In genomic region chr4:18882468-18882867, GRCh38 we compare ENCODE assay signal across 13 cellular contexts.
A peak's percentile ranks its signal among the peaks of the same experiment; 100 is the strongest.
DNase-seq lines count a peak whose midpoint lies in the region; ATAC-seq, FAIRE-seq and TF ChIP-seq lines count a peak whose summit lies in the region.
"Had no signal": no experiment of that assay in that cellular context is flagged by ENCODE, and none has a peak within 500 bp of the region (broad histone marks: within the 10 kb centered on the region; RNA-seq: fewer than 3 reads in every experiment).

No MANE protein-coding gene starts in this region.

- H3K9ac ChIP-seq in HCT116 (ENCODE audit: low read length) (0 out of 2 replicates have a peak overlapping the region, but pooled peaks have one; percentile 24), adipocyte (ENCODE audit: low read length) (no peak overlapping the region), keratinocyte (ENCODE audit: control insufficient read depth, extremely low read depth, insufficient read depth, low read length) (no peak overlapping the region)
- H3K9ac ChIP-seq: BLaER1 had no signal

- intact Hi-C loops in A673 (cut with micrococcal nuclease; ENCODE audit: unreplicated experiment), result no loop called here
- intact Hi-C loops in HCT116 (cut with micrococcal nuclease), result no loop called here
- intact Hi-C loops in transverse colon (cut with DNase I; ENCODE audit: low total_unique reads), result no loop called here
- intact Hi-C loops in lower leg skin (cut with DNase I; ENCODE audit: low total_unique reads), result no loop called here

- no peaks in the 10 kb centered on the region for H3K9me1 ChIP-seq in keratinocyte (ENCODE audit: control insufficient read depth, extremely low read depth, insufficient read depth, low read length)

- H3K9me2 ChIP-seq in HCT116 (ENCODE audit: insufficient read depth), result no peaks in the 10 kb centered on the region

- TF ChIP-seq RAD21 in HCT116 (IDR thresholded peaks at IDR 0.05; ENCODE audit: low read depth), result no peak

- H2AFZ ChIP-seq in HCT116 (ENCODE audit: low read depth, low read length, poor library complexity, severe bottlenecking) (peak overlapping the region; percentile 71), keratinocyte (ENCODE audit: control insufficient read depth, low read length) (peak overlapping the region; percentile 86)

- peak; percentile 95 for ATAC-seq in HCT116

- TF ChIP-seq CTCF in A673 (conservative IDR thresholded peaks at IDR 0.05; ENCODE audit: low read depth, low read length) (no peak), HCT116 (IDR thresholded peaks at IDR 0.05 in 2 of 3, conservative IDR thresholded peaks at IDR 0.05 in 1 of 3; ENCODE audit: borderline replicate concordance in 1 of 3, insufficient read depth in 1 of 3, low read depth in 2 of 3, low read length in 2 of 3) (no peak), keratinocyte (optimal IDR thresholded peaks at IDR 0.05 in 1 of 3, IDR thresholded peaks at IDR 0.05 in 1 of 3, conservative IDR thresholded peaks at IDR 0.05 in 1 of 3; ENCODE audit: extremely low read depth in 1 of 3, insufficient read depth in 2 of 3, low read length in 3 of 3) (peak in 1 of 3 experiments; percentile 12), transverse colon (IDR thresholded peaks at IDR 0.05) (no peak), lower leg skin (IDR thresholded peaks at IDR 0.05) (no peak)

- in situ Hi-C loops in transverse colon (cut with MboI; ENCODE audit: low pct_ligation_motif_present in 1 of 4, low pct_unique_long_range_greater_than_20kb in 1 of 4, low sequenced_read_pairs in 3 of 4), result no loop called here

- 68 to 74% methylated on average over 3 of the region's 3 CpGs for WGBS in transverse colon (ENCODE audit: low coverage in 1 of 2), 2 donors
- 53 to 63% methylated on average over 3 of the region's 3 CpGs for WGBS in lower leg skin, 2 donors

- no peak for TF ChIP-seq EP300 in transverse colon (IDR thresholded peaks at IDR 0.05; ENCODE audit: low read depth)

- POLR2A ChIA-PET in A673 (lab: Charles Lee; ENCODE audit: low non-redundant PET) (no interaction called here), HCT116 (lab: Charles Lee) (no interaction called here)

- no peak overlapping the region for H3K4me3 ChIP-seq in A673 (ENCODE audit: low read depth, low read length, poor library complexity, severe bottlenecking)
- peak overlapping the region in 1 of 2 experiments; percentile 23; a peak in 1 of 4 replicates for H3K4me3 ChIP-seq in HCT116 (replicated peaks in 1 of 2; ENCODE audit: low read depth in 1 of 2, low read length in 2 of 2)
- no peak overlapping the region for H3K4me3 ChIP-seq in adipocyte (ENCODE audit: low read length)
- no peak overlapping the region for H3K4me3 ChIP-seq in keratinocyte (ENCODE audit: control insufficient read depth in 2 of 3, extremely low read depth in 1 of 3, insufficient read depth in 2 of 3, low read depth in 1 of 3, low read length in 3 of 3)
- H3K4me3 ChIP-seq in transverse colon, result no peak overlapping the region
- no peak overlapping the region for H3K4me3 ChIP-seq in lower leg skin (ENCODE audit: low read depth, poor library complexity, severe bottlenecking)
- H3K4me3 ChIP-seq: BLaER1 had no signal

- RAD21 ChIA-PET in HCT116 (lab: Charles Lee; ENCODE audit: low non-redundant PET in 1 of 2, low total read pairs in 2 of 2, uncharacterized antibody in 2 of 2, unreplicated experiment in 2 of 2), result no interaction called here

- H3K79me2 ChIP-seq in HCT116 (ENCODE audit: insufficient read depth, low read length) (no peaks in the 10 kb centered on the region), keratinocyte (ENCODE audit: control insufficient read depth, insufficient read depth, low read length) (no peaks in the 10 kb centered on the region)

- TF ChIP-seq POLR2A in HCT116 (IDR thresholded peaks at IDR 0.05; ENCODE audit: borderline replicate concordance, extremely low read depth, insufficient read depth, insufficient read length) (no peak), transverse colon (IDR thresholded peaks at IDR 0.05) (no peak), lower leg skin (IDR thresholded peaks at IDR 0.05) (no peak)

- dilution Hi-C loops in keratinocyte (cut with MboI; ENCODE audit: extremely low pct_ligation_motif_present, low sequenced_read_pairs), result no loop called here

- H3K4me2 ChIP-seq in HCT116 (ENCODE audit: low read length) (peak overlapping the region; percentile 68), keratinocyte (ENCODE audit: control insufficient read depth, extremely low read depth, insufficient read depth, low read depth, low read length) (peak overlapping the region; percentile 46)
- H3K4me2 ChIP-seq: BLaER1 had no signal

- H3K27ac ChIP-seq in A673 (ENCODE audit: low read depth, low read length, poor library complexity, severe bottlenecking), result no peak overlapping the region
- 0 out of 2 replicates have a peak overlapping the region, but pooled peaks have one; percentile 22 for H3K27ac ChIP-seq in HCT116 (ENCODE audit: low read depth, low read length)
- peak overlapping the region; percentile 45 for H3K27ac ChIP-seq in keratinocyte (ENCODE audit: control insufficient read depth, insufficient read depth, low read length)
- no peak overlapping the region for H3K27ac ChIP-seq in transverse colon
- H3K27ac ChIP-seq: BLaER1 had no signal

- H3K27me3 ChIP-seq in A673 (replicated peaks; ENCODE audit: insufficient read depth, low read depth, low read length, poor library complexity), result no peaks in the 10 kb centered on the region
- no peaks in the 10 kb centered on the region for H3K27me3 ChIP-seq in HCT116 (ENCODE audit: insufficient read depth, low read length)
- H3K27me3 ChIP-seq in adipocyte (replicated peaks; ENCODE audit: control insufficient read depth, insufficient read depth, low read length), result no peaks in the 10 kb centered on the region
- H3K27me3 ChIP-seq in keratinocyte (ENCODE audit: control insufficient read depth, extremely low read depth, insufficient read depth, low read length), result no peaks in the 10 kb centered on the region
- H3K27me3 ChIP-seq in transverse colon, result no peaks in the 10 kb centered on the region
- H3K27me3 ChIP-seq: BLaER1 had no signal

- peak; percentile 81 for FAIRE-seq in keratinocyte (lab: Jason Lieb, UNC)
- FAIRE-seq: GM12891 had no signal

- H3K4me1 ChIP-seq in A673 (ENCODE audit: insufficient read depth, low read length, poor library complexity, severe bottlenecking), result no peaks in the 10 kb centered on the region
- H3K4me1 ChIP-seq in HCT116 (ENCODE audit: control insufficient read depth in 1 of 2, insufficient read depth in 2 of 2, low read length in 2 of 2), result peaks cover 5 to 9% of the 10 kb centered on the region in 2 experiments
- no peaks in the 10 kb centered on the region for H3K4me1 ChIP-seq in adipocyte (ENCODE audit: control insufficient read depth, insufficient read depth, low read length)
- H3K4me1 ChIP-seq in keratinocyte (ENCODE audit: control insufficient read depth, extremely low read depth, insufficient read depth, low read length), result peaks cover 4% of the 10 kb centered on the region
- peaks cover 0 to 12% (median 4%) of the 10 kb centered on the region in 4 donors for H3K4me1 ChIP-seq in transverse colon
- H3K4me1 ChIP-seq: BLaER1 had no signal

- H4K20me1 ChIP-seq in HCT116 (ENCODE audit: insufficient read depth) (no peaks in the 10 kb centered on the region), keratinocyte (ENCODE audit: control insufficient read depth, extremely low read depth, insufficient read depth, low read length) (no peaks in the 10 kb centered on the region)
- H4K20me1 ChIP-seq: BLaER1 had no signal

- BruUV-seq in A673 (replicated peaks; lab: Mats Ljungman, UMichigan) (no TSS peak), HCT116 (replicated peaks; lab: Mats Ljungman, UMichigan) (no TSS peak)

- DNase-seq in A673 (ENCODE audit: low spot score), result peak; percentile 6
- DNase-seq in HCT116 (ENCODE audit: low read depth, low spot score), result peak; percentile 29
- DNase-seq in adipocyte (ENCODE audit: low read depth), result peak; percentile 58
- DNase-seq in keratinocyte (ENCODE audit: low read depth, low spot score), result peak; percentile 28
- DNase-seq in activated CD8-positive, alpha-beta memory T cell treated with anti-CD3 and anti-CD28 coated beads, Interleukin-2, amount 50 U/mL, for 48 hours, result no peak
- no peak for DNase-seq in GM19240 (ENCODE audit: insufficient read length, low spot score)
- no peak for DNase-seq in transverse colon
- DNase-seq in lower leg skin (ENCODE audit: low spot score in 2 of 2), result no peak
- DNase-seq: activated CD4-positive, alpha-beta T cell treated with anti-CD3 and anti-CD28 coated beads, Interleukin-2, amount 50 U/mL, for 4 hours; NCI-H1694; stimulated activated CD4-positive, alpha-beta T cell treated with anti-CD3 and anti-CD28 coated beads, Interleukin-15, amount 100 ng/mL, for 24 hours had no signal

- no peaks in the 10 kb centered on the region for H3K36me3 ChIP-seq in A673 (ENCODE audit: insufficient read depth, low read length, poor library complexity, severe bottlenecking)
- H3K36me3 ChIP-seq in HCT116 (ENCODE audit: control insufficient read depth in 1 of 2, insufficient read depth in 2 of 2, low read length in 2 of 2), result no peaks in the 10 kb centered on the region
- no peaks in the 10 kb centered on the region for H3K36me3 ChIP-seq in adipocyte (ENCODE audit: control insufficient read depth, insufficient read depth, low read length, severe bottlenecking)
- H3K36me3 ChIP-seq in keratinocyte (ENCODE audit: control insufficient read depth in 2 of 2, extremely low read depth in 1 of 2, insufficient read depth in 2 of 2, low read length in 2 of 2), result no peaks in the 10 kb centered on the region
- no peaks in the 10 kb centered on the region for H3K36me3 ChIP-seq in transverse colon
- H3K36me3 ChIP-seq: BLaER1 had no signal

- no peaks in the 10 kb centered on the region for H3K9me3 ChIP-seq in A673 (ENCODE audit: low read depth, low read length, poor library complexity, severe bottlenecking)
- H3K9me3 ChIP-seq in HCT116 (ENCODE audit: control insufficient read depth in 1 of 2, insufficient read depth in 1 of 2, low read depth in 1 of 2, low read length in 2 of 2), result no peaks in the 10 kb centered on the region
- no peaks in the 10 kb centered on the region for H3K9me3 ChIP-seq in adipocyte (ENCODE audit: control insufficient read depth, low read length)
- no peaks in the 10 kb centered on the region for H3K9me3 ChIP-seq in keratinocyte (ENCODE audit: control insufficient read depth, low read depth, low read length)
- no peaks in the 10 kb centered on the region for H3K9me3 ChIP-seq in transverse colon
- H3K9me3 ChIP-seq: BLaER1 had no signal

- CTCF ChIA-PET in A673 (lab: Charles Lee), result no interaction called here
- CTCF ChIA-PET in HCT116 (lab: Charles Lee), result no interaction called here

Comparison
In these comparisons a context has a peak if more than half of its experiments do, and no peak if none do; other contexts are left out.
1. DNase-seq: peak in A673 (single experiment), HCT116 (single experiment), adipocyte (single experiment) and keratinocyte (single experiment); none in activated CD8-positive, alpha-beta memory T cell treated with anti-CD3 and anti-CD28 coated beads, Interleukin-2, amount 50 U/mL, for 48 hours (single experiment), GM19240 (single experiment), transverse colon (single experiment) and lower leg skin (0 of 2).
2. H3K27ac ChIP-seq: peak in HCT116 (single experiment) and keratinocyte (single experiment); none in A673 (single experiment) and transverse colon (0 of 4).